In the genomic region with DNA sequence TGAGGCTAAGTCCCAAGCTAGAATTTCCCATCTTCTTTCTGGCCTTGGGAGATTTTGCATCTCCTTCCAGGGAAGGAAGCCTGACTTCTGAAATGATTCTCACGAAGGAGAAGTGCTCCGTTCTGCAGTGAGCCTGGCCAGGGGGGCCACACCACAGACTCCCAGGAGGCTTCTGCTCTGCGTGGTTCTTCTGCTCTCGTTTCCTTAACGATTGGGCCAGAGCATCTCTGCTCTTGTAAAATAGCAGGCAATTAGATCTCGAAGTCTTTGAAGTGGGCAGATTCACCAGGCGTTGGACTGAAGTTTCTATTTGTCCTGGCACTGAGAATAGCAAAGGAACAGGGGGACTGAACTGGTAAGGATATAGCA, we compare ENCODE assay signal across 1 cellular context.
A peak's percentile ranks its signal among the peaks of the same experiment; 100 is the strongest.
TF ChIP-seq lines count a peak whose summit lies in the region.

No MANE protein-coding gene starts in this region.

TF ChIP-seq in GM12878, 131 proteins besides CTCF, POLR2A, EP300 and RAD21 (continued from another document):
- TF ChIP-seq TCF7 (IDR thresholded peaks at IDR 0.05; ENCODE audit: borderline replicate concordance) = peak; percentile 89
- TF ChIP-seq ASH2L (IDR thresholded peaks at IDR 0.05; ENCODE audit: borderline replicate concordance, low read depth) = no peak
- no peak for TF ChIP-seq EZH2 (IDR thresholded peaks at IDR 0.05; ENCODE audit: borderline replicate concordance, control insufficient read depth, low read depth, low read length)
- TF ChIP-seq TCF12 (IDR thresholded peaks at IDR 0.05; ENCODE audit: low read depth, low read length) = peak; percentile 86
- TF ChIP-seq ZNF217 (IDR thresholded peaks at IDR 0.05) = peak; percentile 68; the same call in 1 of the 2 replicates
- peak; percentile 83 for TF ChIP-seq POLR2AphosphoS5 (IDR thresholded peaks at IDR 0.05; ENCODE audit: low read length)
- peak; percentile 60; the same call in 1 of the 2 replicates for TF ChIP-seq NFIC (IDR thresholded peaks at IDR 0.05; ENCODE audit: low read depth, low read length)
- TF ChIP-seq PML (IDR thresholded peaks at IDR 0.05; ENCODE audit: low read length) = 0 out of 2 replicates have a peak, but pooled peaks have one; percentile 30
- TF ChIP-seq TCF3 (IDR thresholded peaks at IDR 0.05; ENCODE audit: borderline replicate concordance, insufficient read depth, low read depth, low read length) = 0 out of 2 replicates have a peak, but pooled peaks have one; percentile 7
- peak; percentile 95 for TF ChIP-seq EED (IDR thresholded peaks at IDR 0.05; ENCODE audit: low read depth)
- peak; percentile 80 for TF ChIP-seq SMAD1 (IDR thresholded peaks at IDR 0.05; ENCODE audit: low read depth, partially characterized antibody)
- no peak for TF ChIP-seq STAT3 (IDR thresholded peaks at IDR 0.05; ENCODE audit: low read depth, low read length)
- TF ChIP-seq CHD4 (IDR thresholded peaks at IDR 0.05) = no peak
- TF ChIP-seq, protein P1, sequence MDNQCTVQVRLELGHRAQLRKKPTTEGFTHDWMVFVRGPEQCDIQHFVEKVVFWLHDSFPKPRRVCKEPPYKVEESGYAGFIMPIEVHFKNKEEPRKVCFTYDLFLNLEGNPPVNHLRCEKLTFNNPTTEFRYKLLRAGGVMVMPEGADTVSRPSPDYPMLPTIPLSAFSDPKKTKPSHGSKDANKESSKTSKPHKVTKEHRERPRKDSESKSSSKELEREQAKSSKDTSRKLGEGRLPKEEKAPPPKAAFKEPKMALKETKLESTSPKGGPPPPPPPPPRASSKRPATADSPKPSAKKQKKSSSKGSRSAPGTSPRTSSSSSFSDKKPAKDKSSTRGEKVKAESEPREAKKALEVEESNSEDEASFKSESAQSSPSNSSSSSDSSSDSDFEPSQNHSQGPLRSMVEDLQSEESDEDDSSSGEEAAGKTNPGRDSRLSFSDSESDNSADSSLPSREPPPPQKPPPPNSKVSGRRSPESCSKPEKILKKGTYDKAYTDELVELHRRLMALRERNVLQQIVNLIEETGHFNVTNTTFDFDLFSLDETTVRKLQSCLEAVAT (IDR thresholded peaks at IDR 0.05) = peak; percentile 28; the same call in 1 of the 2 replicates
- no peak for TF ChIP-seq ZBED1 (IDR thresholded peaks at IDR 0.05; ENCODE audit: borderline replicate concordance)
- TF ChIP-seq MTA3 (IDR thresholded peaks at IDR 0.05; ENCODE audit: borderline replicate concordance, low read length) = no peak
- peak in 1 of 2 experiments; percentile 33; a peak in 1 of 4 replicates for TF ChIP-seq BHLHE40 (IDR thresholded peaks at IDR 0.05; ENCODE audit: borderline replicate concordance in 1 of 2, low read depth in 2 of 2, low read length in 1 of 2)
- peak; percentile 52; the same call in 1 of the 2 replicates for TF ChIP-seq JUNB (IDR thresholded peaks at IDR 0.05)
- 0 out of 2 replicates have a peak, but pooled peaks have one; percentile 23 for TF ChIP-seq ATF7 (IDR thresholded peaks at IDR 0.05; ENCODE audit: low read depth)
- 0 out of 4 replicates have a peak, but pooled peaks of 1 of the 2 experiments have one; percentile 28 for TF ChIP-seq SRF (IDR thresholded peaks at IDR 0.05; ENCODE audit: low read depth in 2 of 2, low read length in 2 of 2)
- TF ChIP-seq, protein P2, sequence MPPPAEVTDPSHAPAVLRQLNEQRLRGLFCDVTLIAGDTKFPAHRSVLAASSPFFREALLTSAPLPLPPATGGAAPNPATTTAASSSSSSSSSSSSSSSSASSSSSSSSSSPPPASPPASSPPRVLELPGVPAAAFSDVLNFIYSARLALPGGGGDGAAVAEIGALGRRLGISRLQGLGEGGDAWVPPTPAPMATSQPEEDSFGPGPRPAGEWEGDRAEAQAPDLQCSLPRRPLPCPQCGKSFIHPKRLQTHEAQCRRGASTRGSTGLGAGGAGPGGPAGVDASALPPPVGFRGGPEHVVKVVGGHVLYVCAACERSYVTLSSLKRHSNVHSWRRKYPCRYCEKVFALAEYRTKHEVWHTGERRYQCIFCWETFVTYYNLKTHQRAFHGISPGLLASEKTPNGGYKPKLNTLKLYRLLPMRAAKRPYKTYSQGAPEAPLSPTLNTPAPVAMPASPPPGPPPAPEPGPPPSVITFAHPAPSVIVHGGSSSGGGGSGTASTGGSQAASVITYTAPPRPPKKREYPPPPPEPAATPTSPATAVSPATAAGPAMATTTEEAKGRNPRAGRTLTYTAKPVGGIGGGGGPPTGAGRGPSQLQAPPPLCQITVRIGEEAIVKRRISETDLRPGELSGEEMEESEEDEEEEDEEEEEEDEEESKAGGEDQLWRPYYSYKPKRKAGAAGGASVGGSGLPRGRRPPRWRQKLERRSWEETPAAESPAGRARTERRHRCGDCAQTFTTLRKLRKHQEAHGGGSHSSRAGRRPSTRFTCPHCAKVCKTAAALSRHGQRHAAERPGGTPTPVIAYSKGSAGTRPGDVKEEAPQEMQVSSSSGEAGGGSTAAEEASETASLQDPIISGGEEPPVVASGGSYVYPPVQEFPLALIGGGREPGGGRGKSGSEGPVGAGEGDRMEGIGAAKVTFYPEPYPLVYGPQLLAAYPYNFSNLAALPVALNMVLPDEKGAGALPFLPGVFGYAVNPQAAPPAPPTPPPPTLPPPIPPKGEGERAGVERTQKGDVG (CRISPR knock-in tag; IDR thresholded peaks at IDR 0.05) = no peak
- TF ChIP-seq CBFB (IDR thresholded peaks at IDR 0.05; ENCODE audit: low read depth) = peak; percentile 50
- peak; percentile 93 for TF ChIP-seq SPI1 (IDR thresholded peaks at IDR 0.05; ENCODE audit: borderline replicate concordance, insufficient read depth, low read depth, low read length)
- no peak for TF ChIP-seq HDAC2 (IDR thresholded peaks at IDR 0.05)
- TF ChIP-seq, protein P3, sequence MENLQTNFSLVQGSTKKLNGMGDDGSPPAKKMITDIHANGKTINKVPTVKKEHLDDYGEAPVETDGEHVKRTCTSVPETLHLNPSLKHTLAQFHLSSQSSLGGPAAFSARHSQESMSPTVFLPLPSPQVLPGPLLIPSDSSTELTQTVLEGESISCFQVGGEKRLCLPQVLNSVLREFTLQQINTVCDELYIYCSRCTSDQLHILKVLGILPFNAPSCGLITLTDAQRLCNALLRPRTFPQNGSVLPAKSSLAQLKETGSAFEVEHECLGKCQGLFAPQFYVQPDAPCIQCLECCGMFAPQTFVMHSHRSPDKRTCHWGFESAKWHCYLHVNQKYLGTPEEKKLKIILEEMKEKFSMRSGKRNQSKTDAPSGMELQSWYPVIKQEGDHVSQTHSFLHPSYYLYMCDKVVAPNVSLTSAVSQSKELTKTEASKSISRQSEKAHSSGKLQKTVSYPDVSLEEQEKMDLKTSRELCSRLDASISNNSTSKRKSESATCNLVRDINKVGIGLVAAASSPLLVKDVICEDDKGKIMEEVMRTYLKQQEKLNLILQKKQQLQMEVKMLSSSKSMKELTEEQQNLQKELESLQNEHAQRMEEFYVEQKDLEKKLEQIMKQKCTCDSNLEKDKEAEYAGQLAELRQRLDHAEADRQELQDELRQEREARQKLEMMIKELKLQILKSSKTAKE (IDR thresholded peaks at IDR 0.05; ENCODE audit: low read depth, poor library complexity, severe bottlenecking) = peak; percentile 64
- TF ChIP-seq MEF2A (IDR thresholded peaks at IDR 0.05; ENCODE audit: insufficient read depth, low read depth, low read length) = peak; percentile 68
- no peak for TF ChIP-seq ELK1 (IDR thresholded peaks at IDR 0.05; ENCODE audit: low read depth, low read length)
- TF ChIP-seq MYB (IDR thresholded peaks at IDR 0.05; ENCODE audit: borderline replicate concordance, low read depth, low read length) = no peak
- 0 out of 2 replicates have a peak, but pooled peaks have one; percentile 73 for TF ChIP-seq NBN (IDR thresholded peaks at IDR 0.05)
